ENCODE assay signal across 8 cellular contexts in the genomic region with DNA sequence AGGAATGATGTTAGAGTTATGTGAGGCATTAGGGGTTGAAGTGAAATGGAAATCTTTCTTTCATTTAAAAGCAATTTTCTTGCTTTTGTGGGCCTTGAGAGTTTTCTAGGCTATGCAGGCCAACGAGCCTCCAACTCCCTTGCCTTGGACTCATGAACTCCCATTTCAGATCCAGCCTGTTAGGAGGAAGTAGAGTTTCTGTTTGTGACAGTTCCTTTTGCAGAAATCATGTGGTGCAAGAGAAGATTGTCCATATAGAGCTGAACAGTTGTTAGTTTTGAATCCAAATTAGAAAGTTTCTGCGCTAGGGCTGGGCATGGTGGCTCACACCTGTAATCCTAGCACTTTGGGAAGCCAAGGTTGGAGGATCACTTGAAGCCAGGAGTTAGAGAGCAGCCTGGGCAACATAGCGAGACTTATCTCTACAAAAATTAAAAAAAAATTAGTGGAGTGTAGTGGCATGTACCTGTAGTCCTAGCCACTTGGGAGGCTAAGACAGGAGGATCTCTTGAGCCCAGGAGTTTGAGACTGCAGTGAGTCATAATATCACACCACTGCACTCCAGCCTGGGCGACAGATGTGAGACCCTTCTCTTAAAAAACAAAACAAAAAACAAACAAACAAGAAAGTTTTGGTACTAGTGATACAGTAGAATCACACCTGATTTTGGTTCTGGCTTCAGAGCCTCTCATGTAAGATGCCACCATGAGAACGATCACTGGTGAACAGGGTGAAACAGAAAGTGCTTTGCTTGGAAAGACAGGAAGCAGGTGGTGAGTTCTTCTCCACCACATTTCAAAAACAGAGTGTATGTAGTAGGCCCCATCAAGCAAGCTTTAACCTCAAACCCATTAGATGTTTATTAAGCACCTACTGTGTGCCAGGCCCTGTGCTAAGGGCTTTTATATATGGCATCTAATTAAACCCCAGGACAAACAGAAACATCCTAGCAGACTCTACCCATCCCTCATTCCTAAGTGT. TPM values are rescaled to one million over a fixed set of nuclear protein-coding genes. Genes with fewer than 3 reads are reported as not detected.
DNase-seq lines count a peak whose midpoint lies in the region; ATAC-seq lines count a peak whose summit lies in the region.

No MANE protein-coding gene starts in this region.

- peak overlapping the region; percentile 66 for H3K27ac Mint-ChIP-seq in activated T-cell treated with anti-CD3 and anti-CD28 coated beads, Interleukin-2, amount 50 U/mL, for 72 hours
- peak overlapping the region; percentile 52 for H3K27ac Mint-ChIP-seq in T-helper 2 cell treated with Interferon-gamma antibody and Interleukin-4, amounts not matched to agents 5 μg/mL and 100 μg/mL, for 36 hours

- peak; percentile 12 to 25 for DNase-seq in activated T-cell treated with anti-CD3 and anti-CD28 coated beads, Interleukin-2, amount 50 U/mL, for 72 hours
- no peak for DNase-seq in activated T-cell treated with anti-CD3 and anti-CD28 coated beads for 4 hours
- DNase-seq in T-helper 2 cell treated with Interferon-gamma antibody and Interleukin-4, amounts not matched to agents 5 μg/mL and 100 μg/mL, for 36 hours (ENCODE audit: low spot score): peak; percentile 19
- DNase-seq in stimulated activated naive CD8-positive, alpha-beta T cell treated with anti-CD3 and anti-CD28 coated beads, Interleukin-15, Interleukin-2, amounts not matched to agents 100 U/mL and 50 U/mL, for 24 hours: no peak
- no peak for DNase-seq in activated CD4-positive, CD25-positive, alpha-beta regulatory T cell (lab: John Stamatoyannopoulos, UW)
- DNase-seq in KG1 (lab: John Stamatoyannopoulos, UW): no peak
- no peak for DNase-seq in NCI-H510A (lab: John Stamatoyannopoulos, UW)

- peak; percentile 72 to 78 for ATAC-seq in activated T-cell treated with anti-CD3 and anti-CD28 coated beads, Interleukin-2, amount 50 U/mL, for 72 hours (replicated peaks in 1 of 2)
- peak; percentile 83 for ATAC-seq in HG03060 (IDR thresholded peaks at IDR 0.05; ENCODE audit: low read depth, unreplicated experiment)
- ATAC-seq in stimulated activated naive CD8-positive, alpha-beta T cell treated with anti-CD3 and anti-CD28 coated beads, Interleukin-15, Interleukin-2, amounts not matched to agents 100 U/mL and 50 U/mL, for 24 hours: peak; percentile 62

- H3K36me3 Mint-ChIP-seq in activated T-cell treated with anti-CD3 and anti-CD28 coated beads, Interleukin-2, amount 50 U/mL, for 72 hours (ENCODE audit: insufficient read depth in 2 of 2): no peaks in the 10 kb centered on the region
- H3K36me3 Mint-ChIP-seq in T-helper 2 cell treated with Interferon-gamma antibody and Interleukin-4, amounts not matched to agents 5 μg/mL and 100 μg/mL, for 36 hours (ENCODE audit: low read depth): peaks cover 3% of the 10 kb centered on the region

- peaks cover 0 to 2% of the 10 kb centered on the region in 2 donors for H3K9me3 Mint-ChIP-seq in activated T-cell treated with anti-CD3 and anti-CD28 coated beads, Interleukin-2, amount 50 U/mL, for 72 hours
- no peaks in the 10 kb centered on the region for H3K9me3 Mint-ChIP-seq in T-helper 2 cell treated with Interferon-gamma antibody and Interleukin-4, amounts not matched to agents 5 μg/mL and 100 μg/mL, for 36 hours

- peak overlapping the region; percentile 54 to 77 for H3K4me3 Mint-ChIP-seq in activated T-cell treated with anti-CD3 and anti-CD28 coated beads, Interleukin-2, amount 50 U/mL, for 72 hours
- H3K4me3 Mint-ChIP-seq in T-helper 2 cell treated with Interferon-gamma antibody and Interleukin-4, amounts not matched to agents 5 μg/mL and 100 μg/mL, for 36 hours: peak overlapping the region; percentile 33

- peaks cover 35% of the 10 kb centered on the region for H3K4me1 Mint-ChIP-seq in activated T-cell treated with anti-CD3 and anti-CD28 coated beads, Interleukin-2, amount 50 U/mL, for 72 hours (ENCODE audit: low read depth)
- H3K4me1 Mint-ChIP-seq in T-helper 2 cell treated with Interferon-gamma antibody and Interleukin-4, amounts not matched to agents 5 μg/mL and 100 μg/mL, for 36 hours (ENCODE audit: low read depth): peaks cover 28% of the 10 kb centered on the region

- H3K27me3 Mint-ChIP-seq in activated T-cell treated with anti-CD3 and anti-CD28 coated beads, Interleukin-2, amount 50 U/mL, for 72 hours (ENCODE audit: low read depth): no peaks in the 10 kb centered on the region
- no peaks in the 10 kb centered on the region for H3K27me3 Mint-ChIP-seq in T-helper 2 cell treated with Interferon-gamma antibody and Interleukin-4, amounts not matched to agents 5 μg/mL and 100 μg/mL, for 36 hours (ENCODE audit: low read depth)

RNA-seq across cellular contexts. Expression of gene MED13L, which starts 47.5 kb away (rescaled TPM):
- 10 to 100 TPM; 72.8 to 74.5 TPM for total RNA-seq in activated T-cell treated with anti-CD3 and anti-CD28 coated beads, Interleukin-2, amount 50 U/mL, for 72 hours

Comparison
In these comparisons a context has a peak if more than half of its experiments do, and no peak if none do; other contexts are left out.
1. DNase-seq: peak in activated T-cell treated with anti-CD3 and anti-CD28 coated beads, Interleukin-2, amount 50 U/mL, for 72 hours (2 of 2) and T-helper 2 cell treated with Interferon-gamma antibody and Interleukin-4, amounts not matched to agents 5 μg/mL and 100 μg/mL, for 36 hours (single experiment); none in activated T-cell treated with anti-CD3 and anti-CD28 coated beads for 4 hours (single experiment), stimulated activated naive CD8-positive, alpha-beta T cell treated with anti-CD3 and anti-CD28 coated beads, Interleukin-15, Interleukin-2, amounts not matched to agents 100 U/mL and 50 U/mL, for 24 hours (single experiment), activated CD4-positive, CD25-positive, alpha-beta regulatory T cell (0 of 4), KG1 (single experiment) and NCI-H510A (single experiment).
2. Peak in every context shown above with its lines, with median percentiles within 50 percentile points of each other: ATAC-seq.